Comparison of ENCODE assay signal across 1 cellular context in genomic region chr3:55330756-55331155, GRCh38.
TF ChIP-seq lines count a peak whose summit lies in the region.

No MANE protein-coding gene starts in this region.

TF ChIP-seq in A549, 52 proteins besides CTCF, POLR2A, EP300 and RAD21:
- TF ChIP-seq RARB (CRISPR knock-in tag; IDR thresholded peaks at IDR 0.05) = no peak
- no peak for TF ChIP-seq KDM1A (IDR thresholded peaks at IDR 0.05; ENCODE audit: low read depth)
- no peak for TF ChIP-seq NFE2L2 (conservative IDR thresholded peaks at IDR 0.05; ENCODE audit: low read length)
- no peak for TF ChIP-seq GATA3 (IDR thresholded peaks at IDR 0.05; ENCODE audit: borderline replicate concordance)
- no peak for TF ChIP-seq KDM5A (IDR thresholded peaks at IDR 0.05)
- no peak for TF ChIP-seq CBX2 (IDR thresholded peaks at IDR 0.05; ENCODE audit: borderline replicate concordance, low read depth)
- no peak for TF ChIP-seq ZC3H11A (IDR thresholded peaks at IDR 0.05)
- TF ChIP-seq CHD2 (IDR thresholded peaks at IDR 0.05; ENCODE audit: low read length, partially characterized antibody) = no peak
- TF ChIP-seq TFCP2L1 (CRISPR knock-in tag; IDR thresholded peaks at IDR 0.05) = no peak
- TF ChIP-seq CEBPB (IDR thresholded peaks at IDR 0.05) = no peak
